10 cellular contexts compared by ENCODE assay signal in genomic region chr11:15006139-15006759, GRCh38. TPM values are rescaled to one million over a fixed set of nuclear protein-coding genes. Genes with fewer than 3 reads are reported as not detected.
A peak's percentile ranks its signal among the peaks of the same experiment; 100 is the strongest.
DNase-seq lines count a peak whose midpoint lies in the region; ATAC-seq and TF ChIP-seq lines count a peak whose summit lies in the region.
"Had no signal": no experiment of that assay in that cellular context is flagged by ENCODE, and none has a peak within 500 bp of the region (broad histone marks: within the 10 kb centered on the region; RNA-seq: fewer than 3 reads in every experiment).

No MANE protein-coding gene starts in this region.

- no peak overlapping the region for H3K27ac ChIP-seq in psoas muscle
- no peak overlapping the region for H3K27ac ChIP-seq in thyroid gland
- H3K27ac ChIP-seq: SJSA1, skin epidermis had no signal

- H3K4me1 Mint-ChIP-seq in central memory CD8-positive, alpha-beta T cell = no peaks in the 10 kb centered on the region

- no peaks in the 10 kb centered on the region for H3K9me3 Mint-ChIP-seq in central memory CD8-positive, alpha-beta T cell

- H3K4me3 Mint-ChIP-seq in central memory CD8-positive, alpha-beta T cell = no peak overlapping the region

- H3K36me3 Mint-ChIP-seq in central memory CD8-positive, alpha-beta T cell (ENCODE audit: insufficient read depth) = no peaks in the 10 kb centered on the region

- no peak overlapping the region for H3K27ac Mint-ChIP-seq in central memory CD8-positive, alpha-beta T cell (ENCODE audit: low read depth)

- 38 to 47% (median 42%) methylated on average over 5 of the region's 5 CpGs for WGBS in psoas muscle, 3 donors
- 52 to 53% methylated on average over 5 of the region's 5 CpGs for WGBS in thyroid gland, 2 donors

- TF ChIP-seq CTCF in BE2C (IDR thresholded peaks at IDR 0.05; ENCODE audit: low read depth, low read length) (peak; percentile 52), GM12875 (IDR thresholded peaks at IDR 0.05; ENCODE audit: borderline replicate concordance, insufficient read depth, low read depth, low read length) (peak; percentile 34; the same call in 1 of the 2 replicates), psoas muscle (IDR thresholded peaks at IDR 0.05) (peak; percentile 36), thyroid gland (IDR thresholded peaks at IDR 0.05) (peak in 3 of 6 experiments; percentile 0 to 33 (median 24))

- H3K27me3 ChIP-seq in BE2C = peaks cover 3% of the 10 kb centered on the region; the same call in 1 of the 2 replicates
- H3K27me3 ChIP-seq in psoas muscle (ENCODE audit: insufficient read depth in 3 of 3, low read length in 2 of 3) = no peaks in the 10 kb centered on the region
- H3K27me3 ChIP-seq in thyroid gland = no peaks in the 10 kb centered on the region

- H3K9me3 ChIP-seq in BE2C (no peaks in the 10 kb centered on the region), psoas muscle (no peaks in the 10 kb centered on the region), thyroid gland (no peaks in the 10 kb centered on the region)

- ATAC-seq in HG03520 (IDR thresholded peaks at IDR 0.05; ENCODE audit: unreplicated experiment) = peak; percentile 72
- peak; percentile 46 for ATAC-seq in central memory CD8-positive, alpha-beta T cell (replicated peaks; ENCODE audit: extremely low read depth, poor library complexity, severe bottlenecking)
- no peak for ATAC-seq in psoas muscle

- H3K4me1 ChIP-seq in BE2C (no peaks in the 10 kb centered on the region), psoas muscle (no peaks in the 10 kb centered on the region), thyroid gland (no peaks in the 10 kb centered on the region)
- H3K4me1 ChIP-seq: SJSA1 had no signal

- no peak for TF ChIP-seq POLR2A in thyroid gland (IDR thresholded peaks at IDR 0.05)

- no peak for DNase-seq in BE2C
- DNase-seq in NCI-H82 treated with DMSO at 0.1 percent for 48 hours (lab: John Stamatoyannopoulos, UW; ENCODE audit: unreplicated experiment) = peak; percentile 36
- DNase-seq in central memory CD8-positive, alpha-beta T cell (ENCODE audit: low spot score in 2 of 2) = no peak
- DNase-seq in psoas muscle = no peak
- DNase-seq in thyroid gland = no peak
- DNase-seq in NCI-H128 (lab: John Stamatoyannopoulos, UW; ENCODE audit: unreplicated experiment) = no peak

- H3K36me3 ChIP-seq in BE2C = no peaks in the 10 kb centered on the region
- H3K36me3 ChIP-seq in psoas muscle (ENCODE audit: insufficient read depth in 1 of 2, low read depth in 1 of 2) = no peaks in the 10 kb centered on the region
- no peaks in the 10 kb centered on the region for H3K36me3 ChIP-seq in thyroid gland
- H3K36me3 ChIP-seq: SJSA1 had no signal

- peaks cover 59% of the 10 kb centered on the region for H3K27me3 Mint-ChIP-seq in central memory CD8-positive, alpha-beta T cell

- H3K4me3 ChIP-seq in BE2C (ENCODE audit: low read depth, low read length) (no peak overlapping the region), GM12875 (ENCODE audit: low read depth, low read length) (no peak overlapping the region), psoas muscle (no peak overlapping the region), thyroid gland (replicated peaks in 1 of 3) (no peak overlapping the region)
- H3K4me3 ChIP-seq: SJSA1, skin epidermis had no signal

- intact Hi-C loops in psoas muscle (cut with DNase I) = no loop called here
- intact Hi-C loops in thyroid gland (cut with DNase I) = no loop called here

RNA-seq across cellular contexts. Expression of gene CALCA, which starts 34.1 kb away (rescaled TPM):
- polyA plus RNA-seq in BE2C (2012; ENCODE audit: insufficient read depth, insufficient read length, low read depth) = not detected
- total RNA-seq in psoas muscle = 1 to 10 TPM in 1 of 4 donors, under 1 TPM in 1, not detected in 2; 0.34 to 3.9 TPM
- 1 to 10 TPM in 1 of 3 donors, not detected in 2; 3.0 TPM for polyA plus RNA-seq in psoas muscle
- 100 to 1,000 TPM in 2 of 4 donors, 10 to 100 TPM in 1, not detected in 1; 50.7 to 970 (median 569) TPM for total RNA-seq in thyroid gland
- total RNA-seq: SJSA1 had no signal

Comparison
In these comparisons a context has a peak if more than half of its experiments do, and no peak if none do; other contexts are left out.
1. ATAC-seq: peak in HG03520 (single experiment) and central memory CD8-positive, alpha-beta T cell (single experiment); none in psoas muscle (0 of 4).